In the genomic region with DNA sequence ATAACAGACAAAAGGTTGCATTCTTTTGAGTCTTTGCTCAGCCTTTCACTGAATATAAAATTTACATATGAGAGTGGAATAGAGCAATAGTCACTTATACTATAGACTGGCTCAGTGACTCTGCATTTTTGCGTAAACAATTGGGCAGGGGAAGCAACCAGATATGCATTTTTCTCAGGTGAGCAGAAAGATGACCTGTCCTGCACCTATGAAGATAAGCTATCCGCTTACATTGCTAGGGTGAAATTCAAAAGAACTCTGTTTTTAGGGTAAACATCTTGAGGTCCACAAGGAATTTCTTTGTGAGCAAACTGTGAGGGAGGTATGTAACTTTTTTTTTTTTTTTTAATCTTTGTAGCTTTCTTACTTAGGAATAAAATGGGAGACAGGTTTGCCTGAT, we compare ENCODE assay signal across 34 cellular contexts.
"Had no signal": no experiment of that assay in that cellular context is flagged by ENCODE, and none has a peak within 500 bp of the region (broad histone marks: within the 10 kb centered on the region; RNA-seq: fewer than 3 reads in every experiment).

No MANE protein-coding gene starts in this region.

- H3K4me3 ChIP-seq: ascending aorta, body of pancreas, breast epithelium, MG63, SJCRH30, SK-N-MC had no signal

- H3K27ac ChIP-seq: ascending aorta, body of pancreas, breast epithelium, SJCRH30, SK-N-MC, WERI-Rb-1 had no signal

- H3K9me3 ChIP-seq: ascending aorta, body of pancreas, breast epithelium, MG63, SJCRH30 had no signal

- DNase-seq: activated CD4-positive, alpha-beta memory T cell treated with anti-CD3 and anti-CD28 coated beads, Interleukin-2, amount 10 ng/mL, durations not matched to agents 7 days and 5 days; activated CD4-positive, alpha-beta T cell treated with anti-CD3 and anti-CD28 coated beads for 1 hour; activated CD4-positive, alpha-beta T cell treated with anti-CD3 and anti-CD28 coated beads for 48 hours; activated CD4-positive, CD25-positive, alpha-beta regulatory T cell; activated CD8-positive, alpha-beta memory T cell treated with anti-CD3 and anti-CD28 coated beads for 24 hours; activated CD8-positive, alpha-beta memory T cell treated with anti-CD3 and anti-CD28 coated beads, Interleukin-2, amount 10 ng/mL, durations not matched to agents 7 days and 5 days; activated CD8-positive, alpha-beta memory T cell treated with anti-CD3 and anti-CD28 coated beads, Interleukin-2, amount 50 U/mL, for 48 hours; activated effector memory CD4-positive, alpha-beta T cell treated with anti-CD3 and anti-CD28 coated beads, Interleukin-2, amount 50 U/mL, for 16 hours; activated naive CD4-positive, alpha-beta T cell; activated naive CD4-positive, alpha-beta T cell treated with anti-CD3 and anti-CD28 coated beads, Interleukin-2, amount 50 U/mL, for 16 hours; activated naive CD8-positive, alpha-beta T cell treated with anti-CD3 and anti-CD28 coated beads, Interleukin-2, amount 10 ng/mL, durations not matched to agents 7 days and 5 days; activated T-cell treated with anti-CD3 and anti-CD28 coated beads, Interleukin-2, amount 50 U/mL, for 72 hours; amygdala; body of pancreas; Kasumi-1; KG1; MG63; NCI-H1048; NCI-H1105 treated with DMSO at 0.1 percent for 48 hours; NCI-H1436; NCI-H1694; NCI-H1930; NCI-H2081 treated with DMSO at 0.1 percent for 48 hours; NCI-H2171 treated with DMSO at 0.1 percent for 48 hours; NCI-H2227 treated with DMSO at 0.1 percent for 48 hours; NCI-H524 treated with DMSO at 0.1 percent for 48 hours; NCI-H748 treated with DMSO at 0.1 percent for 48 hours; SHP77; SJCRH30; T1000; WERI-Rb-1 had no signal

- H3K27me3 ChIP-seq: ascending aorta, body of pancreas, breast epithelium, MG63, SJCRH30 had no signal

- H3K36me3 ChIP-seq: ascending aorta, breast epithelium, MG63, SJCRH30, WERI-Rb-1 had no signal

- H3K4me1 ChIP-seq: ascending aorta, body of pancreas, breast epithelium, SJCRH30 had no signal
